ENCODE assay signal across 8 cellular contexts in the genomic region with DNA sequence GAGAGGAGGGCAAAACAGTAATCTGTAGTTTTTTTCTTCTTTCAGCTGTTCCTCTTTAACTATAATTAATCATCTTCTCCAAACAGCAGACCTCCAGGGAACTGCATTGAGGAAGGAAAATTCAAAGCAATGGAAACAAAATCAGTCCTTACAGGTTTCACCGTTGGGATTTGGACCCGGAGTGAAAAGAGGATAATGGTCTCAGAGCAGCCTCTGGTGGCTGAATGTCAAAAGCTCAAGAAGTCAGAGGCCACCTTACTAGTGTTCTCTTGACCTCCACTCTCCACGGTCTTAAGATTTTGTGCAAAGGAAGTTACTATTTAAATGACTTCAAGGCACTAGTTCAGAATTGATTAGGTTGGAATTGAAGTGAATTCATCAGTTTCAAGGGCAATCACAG. TPM values are rescaled to one million over a fixed set of nuclear protein-coding genes. Genes with fewer than 3 reads are reported as not detected.
A peak's percentile ranks its signal among the peaks of the same experiment; 100 is the strongest.
DNase-seq lines count a peak whose midpoint lies in the region; ATAC-seq, FAIRE-seq and TF ChIP-seq lines count a peak whose summit lies in the region.

No MANE protein-coding gene starts in this region.

- H3K27me3 ChIP-seq in IMR-90 (ENCODE audit: control insufficient read depth, insufficient read depth, low read length) (no peaks in the 10 kb centered on the region), astrocyte (ENCODE audit: insufficient read depth, low read length) (no peaks in the 10 kb centered on the region), kidney epithelial cell (ENCODE audit: control insufficient read depth, insufficient read depth, low read length) (no peaks in the 10 kb centered on the region)

- no peak overlapping the region for H2AK5ac ChIP-seq in IMR-90 (ENCODE audit: low read depth, low read length)

- H3K4ac ChIP-seq in IMR-90 (ENCODE audit: low read depth, low read length), result no peak overlapping the region

- no peak overlapping the region for H2BK120ac ChIP-seq in IMR-90 (ENCODE audit: low read depth, low read length)

- BruUV-seq in IMR-90 (replicated peaks; lab: Mats Ljungman, UMichigan), result no TSS peak

- no peak for TF ChIP-seq POLR2A in IMR-90 (IDR thresholded peaks at IDR 0.05; ENCODE audit: low read depth, low read length)

- H3K4me3 Mint-ChIP-seq in astrocyte (ENCODE audit: unreplicated experiment), result no peak overlapping the region
- H3K4me3 Mint-ChIP-seq in activated CD4-positive, alpha-beta T cell treated with anti-CD3 and anti-CD28 coated beads for 36 hours, result no peak overlapping the region

- H4K8ac ChIP-seq in IMR-90 (ENCODE audit: low read depth in 2 of 2, low read length in 2 of 2), result no peak overlapping the region

- no peak overlapping the region for H2BK20ac ChIP-seq in IMR-90 (ENCODE audit: low read depth, low read length)

- FAIRE-seq in astrocyte (lab: Jason Lieb, UNC), result peak; percentile 98

- H3K4me1 Mint-ChIP-seq in astrocyte (ENCODE audit: low read depth, unreplicated experiment), result peaks cover 23% of the 10 kb centered on the region
- no peaks in the 10 kb centered on the region for H3K4me1 Mint-ChIP-seq in activated CD4-positive, alpha-beta T cell treated with anti-CD3 and anti-CD28 coated beads for 36 hours

- H3K9ac ChIP-seq in IMR-90 (ENCODE audit: low read depth, low read length) (no peak overlapping the region; the same call in 1 of the 2 replicates), astrocyte (ENCODE audit: low read length) (peak overlapping the region; percentile 72)

- H3K4me1 ChIP-seq in IMR-90 (ENCODE audit: control insufficient read depth, insufficient read depth, low read length) (peaks cover 2% of the 10 kb centered on the region; the same call in 1 of the 2 replicates), astrocyte (ENCODE audit: insufficient read depth, low read length) (peaks cover 16% of the 10 kb centered on the region)

- in situ Hi-C loops in IMR-90 (cut with MboI; ENCODE audit: low sequenced_read_pairs), result no loop called here

- H2AK9ac ChIP-seq in IMR-90 (replicated peaks; ENCODE audit: low read depth, low read length, poor library complexity), result no peak overlapping the region

- CTCF ChIA-PET in IMR-90 (lab: Yijun Ruan, JAX), result interaction anchor here (0.9 to 1.8 kb wide), 5 partner anchors 17 to 446 kb away, joined by 3 to 13 read pairs (median 3); a partner anchor contains a TSS
- CTCF ChIA-PET in activated CD4-positive, alpha-beta T cell treated with anti-CD3 and anti-CD28 coated beads for 36 hours (lab: Charles Lee), result no interaction called here

- no peaks in the 10 kb centered on the region for H3K9me3 Mint-ChIP-seq in astrocyte (ENCODE audit: unreplicated experiment)
- H3K9me3 Mint-ChIP-seq in activated CD4-positive, alpha-beta T cell treated with anti-CD3 and anti-CD28 coated beads for 36 hours (ENCODE audit: low read depth), result peaks cover 5% of the 10 kb centered on the region

- H3K23ac ChIP-seq in IMR-90 (ENCODE audit: low read depth, low read length), result no peak overlapping the region

- H3K4me3 ChIP-seq in AG09309 (ENCODE audit: control insufficient read depth, low read depth, low read length) (no peak overlapping the region), IMR-90 (ENCODE audit: insufficient read depth, low read depth, low read length) (no peak overlapping the region), astrocyte (ENCODE audit: insufficient read depth, low read depth, low read length) (no peak overlapping the region), kidney epithelial cell (ENCODE audit: low read depth, low read length) (no peak overlapping the region)

- no peak overlapping the region for H4K5ac ChIP-seq in IMR-90 (ENCODE audit: low read depth, low read length)

- TF ChIP-seq CTCF in AG09309 (IDR thresholded peaks at IDR 0.05; ENCODE audit: control insufficient read depth, insufficient read depth, low read depth, low read length, missing control alignments) (peak; percentile 71), IMR-90 (conservative IDR thresholded peaks at IDR 0.05; ENCODE audit: low read depth, low read length) (peak; percentile 70), astrocyte (IDR thresholded peaks at IDR 0.05; ENCODE audit: insufficient read depth, low read depth, low read length) (peak; percentile 69), kidney epithelial cell (IDR thresholded peaks at IDR 0.05; ENCODE audit: insufficient read depth, low read length, poor library complexity, severe bottlenecking) (peak; percentile 68)

- H3K79me1 ChIP-seq in IMR-90 (ENCODE audit: low read depth in 1 of 2, low read length in 2 of 2), result no peaks in the 10 kb centered on the region

- POLR2A ChIA-PET in IMR-90 (lab: Charles Lee; ENCODE audit: unreplicated experiment), result no interaction called here
- POLR2A ChIA-PET in activated CD4-positive, alpha-beta T cell treated with anti-CD3 and anti-CD28 coated beads for 36 hours (lab: Charles Lee), result no interaction called here

- H2AFZ ChIP-seq in IMR-90 (replicated peaks; ENCODE audit: low read length, poor library complexity) (no peak overlapping the region), astrocyte (ENCODE audit: low read depth, low read length) (no peak overlapping the region)

- DNase-seq in AG09309 (ENCODE audit: low read depth) (no peak), IMR-90 (peak; percentile 68), astrocyte (ENCODE audit: low read depth) (no peak), kidney epithelial cell (ENCODE audit: low read depth) (no peak), CD1c-positive myeloid dendritic cell (ENCODE audit: extremely low spot score) (no peak)
- no peak for DNase-seq in activated CD4-positive, alpha-beta T cell treated with anti-CD3 and anti-CD28 coated beads for 36 hours

- H3K4me2 ChIP-seq in IMR-90 (ENCODE audit: low read depth, low read length), result peak overlapping the region; percentile 16; the same call in 1 of the 2 replicates
- peak overlapping the region; percentile 62 for H3K4me2 ChIP-seq in astrocyte (ENCODE audit: low read length)

- no peak overlapping the region for H3K18ac ChIP-seq in IMR-90 (ENCODE audit: low read depth, low read length)

- no peaks in the 10 kb centered on the region for H4K20me1 ChIP-seq in IMR-90 (ENCODE audit: insufficient read depth, low read length)
- H4K20me1 ChIP-seq in astrocyte (ENCODE audit: insufficient read depth, low read length), result no peaks in the 10 kb centered on the region

- H3K56ac ChIP-seq in IMR-90 (ENCODE audit: extremely low read depth, insufficient read depth, low read length), result no peak overlapping the region

- H3K14ac ChIP-seq in IMR-90 (replicated peaks; ENCODE audit: low read depth, low read length), result no peak overlapping the region

- no peak overlapping the region for H3K27ac ChIP-seq in IMR-90 (ENCODE audit: insufficient read depth, low read length)
- peak overlapping the region; percentile 94 for H3K27ac ChIP-seq in astrocyte (ENCODE audit: low read depth, low read length)

- dilution Hi-C loops in IMR-90 (cut with HindIII; ENCODE audit: low sequenced_read_pairs, unreplicated experiment), result no loop called here

- H3K36me3 ChIP-seq in IMR-90 (ENCODE audit: control insufficient read depth, insufficient read depth, low read length), result no peaks in the 10 kb centered on the region
- no peaks in the 10 kb centered on the region for H3K36me3 ChIP-seq in astrocyte (ENCODE audit: insufficient read depth, low read length)
- no peaks in the 10 kb centered on the region for H3K36me3 ChIP-seq in kidney epithelial cell (ENCODE audit: control insufficient read depth, insufficient read depth, low read length)

- no peaks in the 10 kb centered on the region for H3K9me1 ChIP-seq in IMR-90 (ENCODE audit: insufficient read depth, low read length)

- peak; percentile 83 for TF ChIP-seq RAD21 in IMR-90 (IDR thresholded peaks at IDR 0.05; ENCODE audit: low read length)

- H2BK5ac ChIP-seq in IMR-90 (ENCODE audit: low read depth, low read length, poor library complexity, severe bottlenecking), result peak overlapping the region; percentile 71

- ATAC-seq in IMR-90 (ENCODE audit: low read depth) (peak; percentile 62), GM21529 (IDR thresholded peaks at IDR 0.05; ENCODE audit: unreplicated experiment) (no peak), HG03175 (IDR thresholded peaks at IDR 0.05; ENCODE audit: unreplicated experiment) (no peak)
- no peak for ATAC-seq in activated CD4-positive, alpha-beta T cell treated with anti-CD3 and anti-CD28 coated beads for 36 hours

- no peak overlapping the region for H2BK15ac ChIP-seq in IMR-90 (ENCODE audit: low read depth, low read length)

- intact Hi-C loops in IMR-90 (cut with micrococcal nuclease), result loop anchor here (1.0 to 5.0 kb wide), 5 partner anchors 86 to 464 kb away; no protein-coding TSS in a partner anchor
- intact Hi-C loops in activated CD4-positive, alpha-beta T cell treated with anti-CD3 and anti-CD28 coated beads for 36 hours (cut with DNase I, micrococcal nuclease), result no loop called here

- H3K9me3 ChIP-seq in IMR-90 (ENCODE audit: control insufficient read depth, insufficient read depth, low read length) (no peaks in the 10 kb centered on the region), astrocyte (ENCODE audit: insufficient read depth, low read depth, low read length) (no peaks in the 10 kb centered on the region)

- no peaks in the 10 kb centered on the region for H3K36me3 Mint-ChIP-seq in astrocyte (ENCODE audit: low read depth, unreplicated experiment)
- H3K36me3 Mint-ChIP-seq in activated CD4-positive, alpha-beta T cell treated with anti-CD3 and anti-CD28 coated beads for 36 hours (ENCODE audit: low read depth), result no peaks in the 10 kb centered on the region

- H4K91ac ChIP-seq in IMR-90 (ENCODE audit: insufficient read depth, low read depth, low read length), result no peak overlapping the region

- WGBS in IMR-90 (ENCODE audit: extremely low coverage in 2 of 2, insufficient read length in 1 of 2), 2 experiments, result no CpG with 5 or more reads among the region's 3 CpGs

- H3K27ac Mint-ChIP-seq in astrocyte (ENCODE audit: unreplicated experiment), result no peak overlapping the region
- no peak overlapping the region for H3K27ac Mint-ChIP-seq in activated CD4-positive, alpha-beta T cell treated with anti-CD3 and anti-CD28 coated beads for 36 hours

- no peaks in the 10 kb centered on the region for H3K79me2 ChIP-seq in astrocyte (ENCODE audit: insufficient read depth, low read length)

- no peaks in the 10 kb centered on the region for H3K27me3 Mint-ChIP-seq in astrocyte (ENCODE audit: low read depth, unreplicated experiment)
- H3K27me3 Mint-ChIP-seq in activated CD4-positive, alpha-beta T cell treated with anti-CD3 and anti-CD28 coated beads for 36 hours, result no peaks in the 10 kb centered on the region

TF ChIP-seq in IMR-90, 13 proteins besides CTCF, POLR2A, EP300 and RAD21:
- TF ChIP-seq CHD1 (IDR thresholded peaks at IDR 0.05; ENCODE audit: low read depth, low read length), result no peak
- peak; percentile 86 for TF ChIP-seq SMC3 (IDR thresholded peaks at IDR 0.05; ENCODE audit: low read depth, low read length)

RNA-seq across cellular contexts. Expression of a gene that starts 16.0 kb away (rescaled TPM):
- 63.0 and 106 TPM in 2 replicates for total RNA-seq in IMR-90 (2012; rRNA removed)
- 36.6 and 37.2 TPM in 2 replicates for polyA plus RNA-seq in IMR-90 (2012; rRNA removed)
- 20.5 and 31.0 TPM in 2 replicates for polyA plus RNA-seq in IMR-90 (2012; cell fraction: cytosol; rRNA removed)
- 59.5 and 115 TPM in 2 replicates for polyA plus RNA-seq in IMR-90 (2012; cell fraction: nucleus; rRNA removed; ENCODE audit: low replicate concordance)
- total RNA-seq in astrocyte, result 16.8 and 31.2 TPM in 2 replicates
- total RNA-seq in kidney epithelial cell, result 13.5 and 18.2 TPM in 2 replicates
- under 1 TPM; 0.37 to 0.43 TPM for total RNA-seq in activated CD4-positive, alpha-beta T cell treated with anti-CD3 and anti-CD28 coated beads for 36 hours

Comparison
In these comparisons a context has a peak if more than half of its experiments do, and no peak if none do; other contexts are left out.
1. RNA of a gene that starts 16.0 kb away (total RNA-seq): 63.0 to 106 TPM in IMR-90, 16.8 to 31.2 TPM in astrocyte and 13.5 to 18.2 TPM in kidney epithelial cell; 0.37 to 0.43 TPM in activated CD4-positive, alpha-beta T cell treated with anti-CD3 and anti-CD28 coated beads for 36 hours; every median in the first group is over 10 times any median in the second.
2. Peak in every context shown above with its lines, with median percentiles within 50 percentile points of each other: CTCF ChIP-seq.